Comparison of ENCODE assay signal across 1 cellular context in genomic region chr12:110278137-110278536, GRCh38.
TF ChIP-seq lines count a peak whose summit lies in the region.

No MANE protein-coding gene starts in this region.

TF ChIP-seq in HepG2, 621 proteins besides CTCF, POLR2A, EP300 and RAD21 (continued from another document):
- TF ChIP-seq DR1 (CRISPR knock-in tag; IDR thresholded peaks at IDR 0.05) (no peak), RARA (CRISPR knock-in tag; IDR thresholded peaks at IDR 0.05) (peak; percentile 67; the same call in 1 of the 2 replicates)
